7 cellular contexts compared by ENCODE assay signal in the genomic region with DNA sequence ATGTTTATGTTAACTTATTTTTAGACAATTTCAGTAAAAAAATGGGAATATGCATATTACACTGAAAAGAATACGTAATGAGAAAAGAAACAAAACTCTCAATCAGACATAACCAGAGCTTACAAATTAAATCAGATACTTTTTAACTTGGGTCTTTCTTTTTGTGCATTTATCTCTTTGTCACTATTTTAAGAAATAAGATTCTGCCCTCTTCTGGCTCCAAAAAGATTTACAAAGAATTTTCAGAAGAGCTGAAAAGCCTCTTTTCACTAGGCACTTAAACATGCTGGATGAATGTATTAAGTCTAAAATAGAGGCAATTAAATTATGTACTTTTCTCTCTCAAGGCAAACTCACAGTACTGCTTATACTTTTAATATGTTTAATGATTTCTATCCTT. TPM values are rescaled to one million over a fixed set of nuclear protein-coding genes. Genes with fewer than 3 reads are reported as not detected.
A peak's percentile ranks its signal among the peaks of the same experiment; 100 is the strongest.
DNase-seq lines count a peak whose midpoint lies in the region; TF ChIP-seq lines count a peak whose summit lies in the region.

No MANE protein-coding gene starts in this region.

- 86 to 88% methylated on average over 1 of the region's 1 CpG for WGBS in thyroid gland, 2 donors

- H3K4me2 ChIP-seq in neural cell (ENCODE audit: low read length) = no peak overlapping the region

- H3K9me3 ChIP-seq in neural cell (ENCODE audit: low read length) (no peaks in the 10 kb centered on the region), thyroid gland (no peaks in the 10 kb centered on the region)

- no peaks in the 10 kb centered on the region for H3K4me1 ChIP-seq in thyroid gland

- no peaks in the 10 kb centered on the region for H3K79me2 ChIP-seq in neural cell (replicated peaks; ENCODE audit: insufficient read depth, low read length)

- no peaks in the 10 kb centered on the region for H4K20me1 ChIP-seq in neural cell (ENCODE audit: insufficient read depth)

- TF ChIP-seq CTCF in GM06990 (IDR thresholded peaks at IDR 0.05; ENCODE audit: insufficient read depth, low read length, poor library complexity, severe bottlenecking) = peak; percentile 40
- TF ChIP-seq CTCF in choroid plexus epithelial cell (conservative IDR thresholded peaks at IDR 0.05; ENCODE audit: low read depth, low read length) = peak; percentile 38
- peak; percentile 57 for TF ChIP-seq CTCF in neural cell (IDR thresholded peaks at IDR 0.05; ENCODE audit: poor library complexity, severe bottlenecking)
- peak in 3 of 6 experiments; percentile 29 to 43 (median 38) for TF ChIP-seq CTCF in thyroid gland (IDR thresholded peaks at IDR 0.05)

- TF ChIP-seq RAD21 in neural cell (conservative IDR thresholded peaks at IDR 0.05) = peak; percentile 60

- intact Hi-C loops in thyroid gland (cut with DNase I) = no loop called here

- no peak for TF ChIP-seq POLR2A in thyroid gland (IDR thresholded peaks at IDR 0.05)

- DNase-seq in GM06990 (ENCODE audit: extremely low read depth, insufficient read length) = no peak
- peak; percentile 49 for DNase-seq in NAMALWA (ENCODE audit: low spot score)
- peak; percentile 45 for DNase-seq in choroid plexus epithelial cell (ENCODE audit: low read depth)
- no peak for DNase-seq in thyroid gland
- DNase-seq in stimulated activated CD4-positive, alpha-beta T cell treated with anti-CD3 and anti-CD28 coated beads, Interleukin-1b, Interleukin-23, amount 100 ng/mL, for 48 hours = no peak
- DNase-seq in iPS-NIHi7 (ENCODE audit: extremely low spot score) = no peak

- TF ChIP-seq EP300 in neural cell (conservative IDR thresholded peaks at IDR 0.05; ENCODE audit: poor library complexity, severe bottlenecking) = no peak

- H3K4me3 ChIP-seq in GM06990 (replicated peaks; ENCODE audit: low read depth, low read length) (no peak overlapping the region), choroid plexus epithelial cell (ENCODE audit: low read depth, low read length) (no peak overlapping the region), neural cell (ENCODE audit: low read length) (no peak overlapping the region), thyroid gland (replicated peaks in 1 of 3) (no peak overlapping the region)

- H3K36me3 ChIP-seq in GM06990 (ENCODE audit: control insufficient read depth, insufficient read depth, low read length) = peaks cover 2% of the 10 kb centered on the region; the same call in 1 of the 2 replicates
- no peaks in the 10 kb centered on the region for H3K36me3 ChIP-seq in neural cell (ENCODE audit: insufficient read depth, low read length)
- H3K36me3 ChIP-seq in thyroid gland = no peaks in the 10 kb centered on the region

- H3K9ac ChIP-seq in neural cell (ENCODE audit: low read length) = no peak overlapping the region

- H2AFZ ChIP-seq in neural cell (ENCODE audit: low read depth, low read length) = no peak overlapping the region

- no peaks in the 10 kb centered on the region for H3K9me2 ChIP-seq in neural cell (ENCODE audit: insufficient read depth, low read length)

- no peaks in the 10 kb centered on the region for H3K27me3 ChIP-seq in GM06990 (replicated peaks; ENCODE audit: control insufficient read depth, insufficient read depth, low read length)
- no peaks in the 10 kb centered on the region for H3K27me3 ChIP-seq in neural cell (ENCODE audit: insufficient read depth, low read depth, low read length)
- H3K27me3 ChIP-seq in thyroid gland = no peaks in the 10 kb centered on the region

- H3F3A ChIP-seq in neural cell (ENCODE audit: insufficient read depth, low read length, poor library complexity, severe bottlenecking) = no peaks in the 10 kb centered on the region

- H3K27ac ChIP-seq in neural cell (ENCODE audit: low read length) (no peak overlapping the region), thyroid gland (no peak overlapping the region)

TF ChIP-seq in neural cell, 6 proteins besides CTCF, POLR2A, EP300 and RAD21:
- TF ChIP-seq SMC3 (conservative IDR thresholded peaks at IDR 0.05; ENCODE audit: poor library complexity) (peak; percentile 69), EZH2 (IDR thresholded peaks at IDR 0.05; ENCODE audit: borderline replicate concordance, insufficient read depth, low read length, poor library complexity, severe bottlenecking) (no peak)

RNA-seq across cellular contexts. Expression of a gene that starts 55.5 kb away (rescaled TPM):
- 30.4 and 33.2 TPM in 2 replicates for polyA plus RNA-seq in neural cell
- 67.3 and 70.1 TPM in 2 replicates for polyA minus RNA-seq in neural cell
- total RNA-seq in thyroid gland = 10 to 100 TPM; 21.7 to 32.0 (median 23.6) TPM

Comparison
In these comparisons a context has a peak if more than half of its experiments do, and no peak if none do; other contexts are left out.
1. DNase-seq: peak in NAMALWA (single experiment) and choroid plexus epithelial cell (single experiment); none in GM06990 (single experiment), thyroid gland (0 of 2), stimulated activated CD4-positive, alpha-beta T cell treated with anti-CD3 and anti-CD28 coated beads, Interleukin-1b, Interleukin-23, amount 100 ng/mL, for 48 hours (single experiment) and iPS-NIHi7 (single experiment).